8 cellular contexts compared by ENCODE assay signal in the genomic region with DNA sequence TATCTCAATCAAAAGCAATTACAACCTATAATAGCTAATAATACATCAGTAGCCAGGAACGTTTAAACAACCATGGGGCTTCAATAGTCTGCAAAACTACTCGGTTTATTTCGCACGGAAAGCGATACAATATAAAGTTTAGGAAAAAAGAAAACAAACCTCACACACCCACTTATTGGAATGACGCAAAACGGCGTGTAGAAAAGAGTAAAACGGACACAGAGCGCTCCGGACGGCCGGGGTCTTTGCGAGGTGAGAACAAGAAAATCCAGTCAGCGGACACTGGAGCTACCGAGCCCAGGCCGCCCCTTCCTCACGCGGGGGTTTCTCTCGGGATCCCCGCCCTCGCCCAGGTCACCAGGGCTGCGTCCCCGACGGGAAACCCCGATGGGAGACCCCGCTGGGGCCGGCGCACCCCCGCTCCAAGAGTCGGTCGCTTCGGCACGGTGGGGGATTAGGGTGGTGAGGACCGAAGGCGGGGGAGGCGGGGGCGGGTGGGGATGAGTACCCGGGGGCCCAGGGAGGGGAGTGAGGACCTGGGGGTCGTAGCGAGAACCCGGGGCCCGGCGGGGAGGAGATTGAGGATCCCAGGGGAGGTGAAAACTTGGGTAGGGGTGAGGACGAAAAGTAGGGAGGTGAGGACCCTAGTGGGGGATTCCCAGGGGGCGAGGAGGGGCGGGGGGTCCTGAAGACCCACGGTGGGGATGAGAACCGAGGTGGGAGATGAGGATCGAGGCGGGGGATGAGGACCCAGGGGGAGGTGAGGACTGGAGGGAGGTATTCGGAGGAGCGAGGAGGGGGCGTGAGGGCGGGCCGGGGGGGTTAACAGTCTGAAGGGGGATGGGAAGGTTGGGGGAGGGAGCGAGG. TPM values are rescaled to one million over a fixed set of nuclear protein-coding genes. Genes with fewer than 3 reads are reported as not detected.
DNase-seq lines count a peak whose midpoint lies in the region; ATAC-seq and TF ChIP-seq lines count a peak whose summit lies in the region.

No MANE protein-coding gene starts in this region.

- H3K27ac ChIP-seq in KMS-11 (peak overlapping the region; percentile 99; the same call in 1 of the 2 replicates), dorsolateral prefrontal cortex (peak overlapping the region in 56 of 59 donors; percentile 92 to 100 (median 99))
- H3K27ac ChIP-seq in naive thymus-derived CD4-positive, alpha-beta T cell (ENCODE audit: low read depth, low read length) = peak overlapping the region; percentile 99

- intact Hi-C loops in dorsolateral prefrontal cortex (cut with DNase I) = loop anchor here (5.0 to 10.0 kb wide), 6 partner anchors 34 to 957 kb away; a partner anchor contains a TSS
- intact Hi-C loops in naive thymus-derived CD4-positive, alpha-beta T cell (cut with micrococcal nuclease) = loop anchor here (2.0 to 5.0 kb wide), 8 partner anchors 33 to 1067 kb away; a partner anchor contains a TSS

- peaks cover 0 to 18% (median 0%) of the 10 kb centered on the region in 5 donors for H3K27me3 Mint-ChIP-seq in naive thymus-derived CD4-positive, alpha-beta T cell

- H3K4me2 ChIP-seq in KMS-11 = peak overlapping the region; percentile 51; the same call in 1 of the 2 replicates

- peaks cover 0 to 2% (median 0%) of the 10 kb centered on the region in 11 donors for H3K9me3 Mint-ChIP-seq in naive thymus-derived CD4-positive, alpha-beta T cell

- H3K4me1 ChIP-seq in BE2C (no peaks in the 10 kb centered on the region), KMS-11 (ENCODE audit: low read depth, poor library complexity, severe bottlenecking) (peaks cover 10% of the 10 kb centered on the region)
- peaks cover 13 to 26% of the 10 kb centered on the region in 2 donors for H3K4me1 ChIP-seq in naive thymus-derived CD4-positive, alpha-beta T cell (ENCODE audit: control insufficient read depth in 2 of 2, insufficient read depth in 2 of 2, low read length in 2 of 2)

- H3K9me3 ChIP-seq in BE2C = no peaks in the 10 kb centered on the region
- no peaks in the 10 kb centered on the region for H3K9me3 ChIP-seq in naive thymus-derived CD4-positive, alpha-beta T cell (ENCODE audit: control insufficient read depth in 2 of 3, low read length in 3 of 3)

- H3K27me3 ChIP-seq in BE2C (no peaks in the 10 kb centered on the region), KMS-11 (ENCODE audit: insufficient read depth, low read depth) (no peaks in the 10 kb centered on the region), dorsolateral prefrontal cortex (no peaks in the 10 kb centered on the region)
- no peaks in the 10 kb centered on the region for H3K27me3 ChIP-seq in naive thymus-derived CD4-positive, alpha-beta T cell (ENCODE audit: control insufficient read depth in 2 of 2, insufficient read depth in 2 of 2, low read length in 2 of 2)

- CTCF ChIA-PET in naive thymus-derived CD4-positive, alpha-beta T cell (lab: Charles Lee) = interaction anchor here (0.6 kb wide), 1 partner anchor 955 kb away, joined by 3 read pairs; a partner anchor contains a TSS

- peaks cover 35% of the 10 kb centered on the region for H3K79me2 ChIP-seq in KMS-11 (ENCODE audit: insufficient read depth, low read depth)

- POLR2A ChIA-PET in naive thymus-derived CD4-positive, alpha-beta T cell (lab: Charles Lee) = interaction anchor here (0.9 to 2.2 kb wide), 7 partner anchors 11 to 285 kb away, joined by 3 to 12 read pairs (median 6); a partner anchor contains a TSS

- H3K4me1 Mint-ChIP-seq in naive thymus-derived CD4-positive, alpha-beta T cell = peaks cover 33 to 43% (median 39%) of the 10 kb centered on the region in 7 donors

- H4K20me1 ChIP-seq in KMS-11 (ENCODE audit: insufficient read depth) = no peaks in the 10 kb centered on the region

- TF ChIP-seq CTCF in BE2C (IDR thresholded peaks at IDR 0.05; ENCODE audit: low read depth, low read length) (no peak), KMS-11 (conservative IDR thresholded peaks at IDR 0.05; ENCODE audit: low read depth, low read length) (no peak), dorsolateral prefrontal cortex (IDR thresholded peaks at IDR 0.05 in 54 of 56, conservative IDR thresholded peaks at IDR 0.05 in 2 of 56; ENCODE audit: low read depth in 1 of 56, partially characterized antibody in 56 of 56) (no peak)

- peak overlapping the region; percentile 91 to 98 (median 94) for H3K27ac Mint-ChIP-seq in naive thymus-derived CD4-positive, alpha-beta T cell

- H3K36me3 ChIP-seq in BE2C (peaks cover 18% of the 10 kb centered on the region), KMS-11 (ENCODE audit: insufficient read depth) (no peaks in the 10 kb centered on the region)
- peaks cover 0 to 7% (median 4%) of the 10 kb centered on the region in 3 experiments for H3K36me3 ChIP-seq in naive thymus-derived CD4-positive, alpha-beta T cell (ENCODE audit: control insufficient read depth in 2 of 3, insufficient read depth in 3 of 3, low read length in 3 of 3)

- peak overlapping the region; percentile 96; the same call in 1 of the 2 replicates for H3K9ac ChIP-seq in KMS-11

- peak overlapping the region; percentile 81 to 96 (median 94) for H3K4me3 Mint-ChIP-seq in naive thymus-derived CD4-positive, alpha-beta T cell

- H3K36me3 Mint-ChIP-seq in naive thymus-derived CD4-positive, alpha-beta T cell = peaks cover 5 to 21% (median 8%) of the 10 kb centered on the region in 5 donors

- no peak for ATAC-seq in naive thymus-derived CD4-positive, alpha-beta T cell
- no peak for ATAC-seq in HG03469 (IDR thresholded peaks at IDR 0.05; ENCODE audit: unreplicated experiment)

- DNase-seq in BE2C (no peak), dorsolateral prefrontal cortex (no peak), NCI-H128 (lab: John Stamatoyannopoulos, UW; ENCODE audit: unreplicated experiment) (no peak), NCI-H446 (lab: John Stamatoyannopoulos, UW) (no peak)
- DNase-seq in naive thymus-derived CD4-positive, alpha-beta T cell = peak in 2 of 9 donors; percentile 10 to 16
- DNase-seq in stimulated activated naive CD4-positive, alpha-beta T cell treated with Interleukin-2 at 50 U/mL for 16 hours (lab: John Stamatoyannopoulos, UW) = no peak

- H2AFZ ChIP-seq in KMS-11 (ENCODE audit: low read depth) = no peak overlapping the region

- H3K4me3 ChIP-seq in BE2C (ENCODE audit: low read depth, low read length) = peak overlapping the region; percentile 87
- H3K4me3 ChIP-seq in KMS-11 (IDR thresholded peaks at IDR 0.05; ENCODE audit: insufficient read depth, low read depth, low read length) = peak overlapping the region; percentile 57
- H3K4me3 ChIP-seq in dorsolateral prefrontal cortex = peak overlapping the region; percentile 61 to 99 (median 95)
- peak overlapping the region; percentile 96 for H3K4me3 ChIP-seq in naive thymus-derived CD4-positive, alpha-beta T cell (ENCODE audit: low read length)

RNA-seq across cellular contexts. Expression of a gene that starts 0.7 kb away (rescaled TPM):
- polyA plus RNA-seq in BE2C (2012; ENCODE audit: insufficient read depth, insufficient read length, low read depth) = 102 TPM
- total RNA-seq in dorsolateral prefrontal cortex = 10 to 100 TPM; 31.6 to 76.1 (median 48.7) TPM
- total RNA-seq in naive thymus-derived CD4-positive, alpha-beta T cell = 10 to 100 TPM; 32.7 to 50.1 (median 43.6) TPM
- polyA plus RNA-seq in naive thymus-derived CD4-positive, alpha-beta T cell = 10 to 100 TPM; 29.2 to 41.1 TPM

RNA-seq across cellular contexts. Expression of a gene that starts 51.1 kb away (rescaled TPM):
- polyA plus RNA-seq in BE2C (2012; ENCODE audit: insufficient read depth, insufficient read length, low read depth) = 21.3 TPM
- total RNA-seq in dorsolateral prefrontal cortex = 100 to 1,000 TPM in 119 of 120 experiments, 10 to 100 TPM in 1; 89.4 to 267 (median 170) TPM
- total RNA-seq in naive thymus-derived CD4-positive, alpha-beta T cell = 1 to 10 TPM in 1 of 5 experiments, under 1 TPM in 2, not detected in 2; 0.11 to 7.2 (median 0.24) TPM
- not detected for polyA plus RNA-seq in naive thymus-derived CD4-positive, alpha-beta T cell

Comparison
In these comparisons a context has a peak if more than half of its experiments do, and no peak if none do; other contexts are left out.
1. RNA of a gene that starts 51.1 kb away (total RNA-seq): 89.4 to 267 TPM in dorsolateral prefrontal cortex; 0.11 to 7.2 TPM in naive thymus-derived CD4-positive, alpha-beta T cell; every median in the first group is over 10 times any median in the second.
2. Peak in every context shown above with its lines, with median percentiles within 50 percentile points of each other: H3K4me3 ChIP-seq and H3K27ac ChIP-seq.